In genomic region chr12:81295286-81295685, GRCh38 we compare ENCODE assay signal across 15 cellular contexts.
DNase-seq lines count a peak whose midpoint lies in the region; ATAC-seq lines count a peak whose summit lies in the region.
"Had no signal": no experiment of that assay in that cellular context is flagged by ENCODE, and none has a peak within 500 bp of the region (broad histone marks: within the 10 kb centered on the region; RNA-seq: fewer than 3 reads in every experiment).

No MANE protein-coding gene starts in this region.

- no peak overlapping the region for H3K27ac Mint-ChIP-seq in activated naive CD8-positive, alpha-beta T cell treated with anti-CD3 and anti-CD28 coated beads, Interleukin-2, amount 50 U/mL, for 24 hours
- H3K27ac Mint-ChIP-seq: B cell; CD4-positive, alpha-beta T cell had no signal

- no peak overlapping the region for H3K4me3 Mint-ChIP-seq in activated naive CD8-positive, alpha-beta T cell treated with anti-CD3 and anti-CD28 coated beads, Interleukin-2, amount 50 U/mL, for 24 hours
- H3K4me3 Mint-ChIP-seq: B cell; CD4-positive, alpha-beta T cell; H9 had no signal

- H3K27ac ChIP-seq in caudate nucleus (ENCODE audit: low read depth, low read length) (peak overlapping the region; percentile 36), substantia nigra (ENCODE audit: low read depth, low read length, poor library complexity, severe bottlenecking) (peak overlapping the region; percentile 16)

- peaks cover 5% of the 10 kb centered on the region for H3K9me3 Mint-ChIP-seq in activated naive CD8-positive, alpha-beta T cell treated with anti-CD3 and anti-CD28 coated beads, Interleukin-2, amount 50 U/mL, for 24 hours
- H3K9me3 Mint-ChIP-seq: H9 had no signal

- DNase-seq in Ammon's horn (ENCODE audit: low spot score): peak; percentile 27
- DNase-seq in caudate nucleus (lab: John Stamatoyannopoulos, UW): peak in 19 of 61 donors; percentile 1 to 58 (median 9)
- peak; percentile 52 for DNase-seq in inferior parietal cortex (ENCODE audit: extremely low spot score)
- no peak for DNase-seq in substantia nigra (lab: John Stamatoyannopoulos, UW)
- no peak for DNase-seq in activated naive CD8-positive, alpha-beta T cell treated with anti-CD3 and anti-CD28 coated beads, Interleukin-2, amount 50 U/mL, for 24 hours
- DNase-seq: 8988T; ACHN; Calu3; CD4-positive, alpha-beta T cell; DMS79; GOT3; H9 had no signal

- no peaks in the 10 kb centered on the region for H3K27me3 Mint-ChIP-seq in activated naive CD8-positive, alpha-beta T cell treated with anti-CD3 and anti-CD28 coated beads, Interleukin-2, amount 50 U/mL, for 24 hours
- H3K27me3 Mint-ChIP-seq: B cell; CD4-positive, alpha-beta T cell had no signal

- no peaks in the 10 kb centered on the region for H3K36me3 Mint-ChIP-seq in activated naive CD8-positive, alpha-beta T cell treated with anti-CD3 and anti-CD28 coated beads, Interleukin-2, amount 50 U/mL, for 24 hours (ENCODE audit: low read depth)

- no peak for ATAC-seq in HG03135 (IDR thresholded peaks at IDR 0.05; ENCODE audit: unreplicated experiment)
- ATAC-seq in activated naive CD8-positive, alpha-beta T cell treated with anti-CD3 and anti-CD28 coated beads, Interleukin-2, amount 50 U/mL, for 24 hours: no peak
- ATAC-seq in HG03571 (IDR thresholded peaks at IDR 0.05; ENCODE audit: unreplicated experiment): no peak

- no peaks in the 10 kb centered on the region for H3K4me1 Mint-ChIP-seq in activated naive CD8-positive, alpha-beta T cell treated with anti-CD3 and anti-CD28 coated beads, Interleukin-2, amount 50 U/mL, for 24 hours
- H3K4me1 Mint-ChIP-seq: B cell, H9 had no signal

Comparison
In these comparisons a context has a peak if more than half of its experiments do, and no peak if none do; other contexts are left out.
1. DNase-seq: peak in Ammon's horn (single experiment) and inferior parietal cortex (single experiment); none in substantia nigra (0 of 49) and activated naive CD8-positive, alpha-beta T cell treated with anti-CD3 and anti-CD28 coated beads, Interleukin-2, amount 50 U/mL, for 24 hours (single experiment).